ENCODE assay signal across 16 cellular contexts in genomic region chr12:112828534-112828933, GRCh38.
"Had no signal": no experiment of that assay in that cellular context is flagged by ENCODE, and none has a peak within 500 bp of the region (broad histone marks: within the 10 kb centered on the region; RNA-seq: fewer than 3 reads in every experiment).

No MANE protein-coding gene starts in this region.

- ATAC-seq: left lobe of liver; lower lobe of right lung; mucosa of descending colon; right cardiac atrium; stimulated activated naive CD8-positive, alpha-beta T cell treated with anti-CD3 and anti-CD28 coated beads, Interleukin-15, Interleukin-2, amounts not matched to agents 100 U/mL and 50 U/mL, for 24 hours had no signal

- DNase-seq: activated CD4-positive, alpha-beta memory T cell treated with anti-CD3 and anti-CD28 coated beads, Interleukin-2, amount 10 ng/mL, durations not matched to agents 7 days and 5 days; activated CD4-positive, alpha-beta T cell treated with anti-CD3 and anti-CD28 coated beads for 48 hours; activated effector memory CD4-positive, alpha-beta T cell treated with anti-CD3 and anti-CD28 coated beads, Interleukin-2, amount 50 U/mL, for 16 hours; activated naive CD4-positive, alpha-beta T cell treated with anti-CD3 and anti-CD28 coated beads, Interleukin-2, amount 10 ng/mL, durations not matched to agents 7 days and 5 days; foreskin fibroblast; lower lobe of right lung; mesendoderm; mucosa of descending colon; nephron progenitor cell; right cardiac atrium; stimulated activated CD4-positive, alpha-beta T cell treated with anti-CD3 and anti-CD28 coated beads, Interleukin-12 subunit alpha, Interleukin-12 subunit beta, amount 100 ng/mL, for 4 hours; stimulated activated CD4-positive, alpha-beta T cell treated with anti-CD3 and anti-CD28 coated beads, Interleukin-4, amount 100 ng/mL, for 4 hours; stimulated activated naive CD8-positive, alpha-beta T cell treated with anti-CD3 and anti-CD28 coated beads, Interleukin-15, Interleukin-2, amounts not matched to agents 100 U/mL and 50 U/mL, for 24 hours; T-helper 9 cell; upper lobe of left lung had no signal
